Comparison of ENCODE assay signal across 8 cellular contexts in the genomic region with DNA sequence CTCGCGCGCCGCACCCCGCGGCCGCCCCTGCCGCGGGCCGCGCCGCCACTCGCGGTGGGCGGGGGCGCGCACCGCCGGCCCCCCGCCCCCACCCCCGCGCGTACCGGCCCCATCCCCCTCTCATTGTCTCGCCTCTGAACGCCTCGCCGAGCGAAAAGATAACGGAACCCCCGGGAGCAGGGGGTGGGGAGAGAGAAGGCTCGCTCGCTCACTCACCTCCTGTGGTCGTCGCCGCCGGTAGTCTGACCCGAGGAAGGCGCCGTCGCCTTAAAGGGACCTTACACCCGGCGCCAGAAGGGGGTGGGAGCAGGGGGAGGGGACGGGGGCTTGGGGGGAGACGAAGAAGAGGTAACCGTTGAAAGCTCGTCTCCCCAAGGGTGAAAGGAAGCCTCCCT. TPM values are rescaled to one million over a fixed set of nuclear protein-coding genes. Genes with fewer than 3 reads are reported as not detected.
DNase-seq lines count a peak whose midpoint lies in the region; ATAC-seq, FAIRE-seq and TF ChIP-seq lines count a peak whose summit lies in the region.

No MANE protein-coding gene starts in this region.

- H3K9me3 ChIP-seq in upper lobe of right lung, result no peaks in the 10 kb centered on the region

- H3K4me3 ChIP-seq in ACC112 (ENCODE audit: low read depth, low read length), result peak overlapping the region; percentile 76
- H3K4me3 ChIP-seq in upper lobe of right lung, result peak overlapping the region; percentile 68

- H3K27ac ChIP-seq in ACC112 (ENCODE audit: low read depth, low read length) (peak overlapping the region; percentile 81), foreskin keratinocyte (no peak overlapping the region), upper lobe of right lung (peak overlapping the region; percentile 97)

- H2AFZ ChIP-seq in ACC112 (ENCODE audit: low read length, unreplicated experiment), result no peak overlapping the region

- intact Hi-C loops in upper lobe of right lung (cut with DNase I), result no loop called here

- H3K27me3 ChIP-seq in ACC112 (ENCODE audit: insufficient read depth, low read length) (no peaks in the 10 kb centered on the region; the same call in 1 of the 2 replicates), foreskin keratinocyte (no peaks in the 10 kb centered on the region), upper lobe of right lung (no peaks in the 10 kb centered on the region)

- H3K79me2 ChIP-seq in ACC112 (ENCODE audit: control insufficient read depth, insufficient read depth, low read length, unreplicated experiment), result peaks cover 41% of the 10 kb centered on the region

- H3K4me1 ChIP-seq in ACC112 (ENCODE audit: control insufficient read depth, insufficient read depth, low read length, unreplicated experiment), result peaks cover 23% of the 10 kb centered on the region
- H3K4me1 ChIP-seq in foreskin keratinocyte, result peaks cover 8% of the 10 kb centered on the region
- H3K4me1 ChIP-seq in upper lobe of right lung, result peaks cover 20% of the 10 kb centered on the region

- DNase-seq in HK-2 (ENCODE audit: unreplicated experiment), result peak; percentile 59
- peak; percentile 59 for DNase-seq in RCC 7860 (ENCODE audit: low spot score)
- DNase-seq in activated gamma-delta T cell (lab: John Stamatoyannopoulos, UW), result peak; percentile 42
- DNase-seq in foreskin keratinocyte, result peak in 1 of 2 donors; percentile 68
- DNase-seq in omental fat pad (ENCODE audit: low spot score), result no peak
- DNase-seq in upper lobe of right lung, result peak; percentile 84

- FAIRE-seq in RCC 7860 (lab: Jason Lieb, UNC), result no peak

- peak; percentile 33 for ATAC-seq in GM18907 (IDR thresholded peaks at IDR 0.05; ENCODE audit: unreplicated experiment)
- ATAC-seq in foreskin keratinocyte, result peak; percentile 54
- ATAC-seq in omental fat pad (ENCODE audit: low FRiP score), result peak; percentile 52
- ATAC-seq in upper lobe of right lung, result peak; percentile 63

- TF ChIP-seq CTCF in foreskin keratinocyte (conservative IDR thresholded peaks at IDR 0.05), result no peak
- TF ChIP-seq CTCF in omental fat pad (IDR thresholded peaks at IDR 0.05), result no peak
- no peak for TF ChIP-seq CTCF in upper lobe of right lung (IDR thresholded peaks at IDR 0.05)

- no peaks in the 10 kb centered on the region for H3K36me3 ChIP-seq in ACC112 (ENCODE audit: insufficient read depth, low read length)
- no peaks in the 10 kb centered on the region for H3K36me3 ChIP-seq in upper lobe of right lung

RNA-seq across cellular contexts. Expression of gene POGZ, which starts 0.4 kb away (rescaled TPM):
- total RNA-seq in foreskin keratinocyte (29.5 and 29.6 TPM in 2 replicates), omental fat pad (10 to 100 TPM; 32.9 to 60.8 (median 40.1) TPM), upper lobe of right lung (96.3 TPM)
- polyA plus RNA-seq in foreskin keratinocyte, result 5.1 and 6.1 TPM in 2 replicates

RNA-seq across cellular contexts. Expression of gene CGN, which starts 52.3 kb away (rescaled TPM):
- total RNA-seq in foreskin keratinocyte, result 3.6 and 4.2 TPM in 2 replicates
- 2.4 and 2.9 TPM in 2 replicates for polyA plus RNA-seq in foreskin keratinocyte
- total RNA-seq in omental fat pad, result 10 to 100 TPM in 2 of 4 donors, 1 to 10 TPM in 1, under 1 TPM in 1; 0.32 to 44.6 (median 8.0) TPM
- 62.5 TPM for total RNA-seq in upper lobe of right lung

RNA-seq across cellular contexts. Expression of gene PSMB4, which starts 59.6 kb away (rescaled TPM):
- 318 and 323 TPM in 2 replicates for total RNA-seq in foreskin keratinocyte
- polyA plus RNA-seq in foreskin keratinocyte, result 392 and 412 TPM in 2 replicates
- total RNA-seq in omental fat pad, result 100 to 1,000 TPM; 218 to 238 (median 231) TPM
- total RNA-seq in upper lobe of right lung, result 177 TPM
